In genomic region chr12:66900616-66901015, GRCh38 we compare ENCODE assay signal across 1 cellular context.
TF ChIP-seq lines count a peak whose summit lies in the region.

No MANE protein-coding gene starts in this region.

TF ChIP-seq in HEK293, 187 proteins besides CTCF, POLR2A, EP300 and RAD21 (continued from another document):
- TF ChIP-seq ZNF398 (tag by site-specific recombination; IDR thresholded peaks at IDR 0.05) (no peak), MYNN (tag by site-specific recombination; IDR thresholded peaks at IDR 0.05; ENCODE audit: borderline replicate concordance) (peak; percentile 57; the same call in 1 of the 2 replicates), WT1 (tag by site-specific recombination; IDR thresholded peaks at IDR 0.05) (no peak), ZNF660 (tag by site-specific recombination; IDR thresholded peaks at IDR 0.05) (peak; percentile 85), PRDM4 (tag by site-specific recombination; IDR thresholded peaks at IDR 0.05) (peak; percentile 88), ZNF707 (tag by site-specific recombination; IDR thresholded peaks at IDR 0.05) (no peak), ZNF704 (tag by site-specific recombination; IDR thresholded peaks at IDR 0.05) (no peak), ZNF184 (tag by site-specific recombination; IDR thresholded peaks at IDR 0.05) (peak; percentile 47; the same call in 1 of the 2 replicates), ZNF169 (tag by site-specific recombination; IDR thresholded peaks at IDR 0.05) (no peak), ZNF792 (tag by site-specific recombination; IDR thresholded peaks at IDR 0.05) (no peak), ZSCAN30 (tag by site-specific recombination; IDR thresholded peaks at IDR 0.05) (peak; percentile 52; the same call in 1 of the 2 replicates), ZNF529 (tag by site-specific recombination; IDR thresholded peaks at IDR 0.05; ENCODE audit: insufficient replicate concordance) (peak; percentile 27), ZNF585B (tag by site-specific recombination; IDR thresholded peaks at IDR 0.05) (no peak)
